23 cellular contexts compared by ENCODE assay signal in genomic region chr15:86829251-86829650, GRCh38.
"Had no signal": no experiment of that assay in that cellular context is flagged by ENCODE, and none has a peak within 500 bp of the region (broad histone marks: within the 10 kb centered on the region; RNA-seq: fewer than 3 reads in every experiment).

No MANE protein-coding gene starts in this region.

- H3K36me3 Mint-ChIP-seq: mesothelial cell of epicardium; natural killer cell treated with Interleukin-12 subunit alpha and Interleukin-12 subunit beta and Interleukin-15 and Interleukin-18, amount 100 ng/mL, for 72 hours had no signal

- H3K9me3 ChIP-seq: prostate gland, right lobe of liver, suprapubic skin, tibial artery, upper lobe of left lung, uterus had no signal

- H3K9ac ChIP-seq: parathyroid adenoma had no signal

- H3K79me2 ChIP-seq: parathyroid adenoma had no signal

- DNase-seq: effector CD4-positive, alpha-beta T cell; endodermal cell; erythroblast; foreskin keratinocyte; heart left ventricle; hippocampal formation; mammary epithelial cell; occipital lobe; retina; right lobe of liver; spleen; stimulated activated CD4-positive, alpha-beta T cell treated with anti-CD3 and anti-CD28 coated beads, Interleukin-15, amount 100 ng/mL, for 24 hours; stimulated activated CD4-positive, alpha-beta T cell treated with anti-CD3 and anti-CD28 coated beads, Interleukin-1b, Interleukin-23, amount 100 ng/mL, for 48 hours; stimulated activated naive CD4-positive, alpha-beta T cell; tibial artery; upper lobe of left lung; uterus had no signal

- H3K27ac ChIP-seq: coronary artery, foreskin keratinocyte, heart left ventricle, parathyroid adenoma, prostate gland, right lobe of liver, spleen, suprapubic skin, tibial artery, upper lobe of left lung, uterus had no signal

- H3K4me3 Mint-ChIP-seq: endodermal cell; mesothelial cell of epicardium; natural killer cell treated with Interleukin-12 subunit alpha and Interleukin-12 subunit beta and Interleukin-15 and Interleukin-18, amount 100 ng/mL, for 72 hours had no signal

- H3K4me3 ChIP-seq: coronary artery, heart left ventricle, prostate gland, right lobe of liver, spleen, suprapubic skin, tibial artery, upper lobe of left lung, uterus had no signal

- H3K4me1 ChIP-seq: foreskin keratinocyte, parathyroid adenoma, prostate gland, right lobe of liver, spleen, suprapubic skin, tibial artery, upper lobe of left lung, uterus had no signal

- H3K4me1 Mint-ChIP-seq: mesothelial cell of epicardium had no signal

- H3K27ac Mint-ChIP-seq: endodermal cell; mesothelial cell of epicardium; natural killer cell treated with Interleukin-12 subunit alpha and Interleukin-12 subunit beta and Interleukin-15 and Interleukin-18, amount 100 ng/mL, for 72 hours had no signal

- H3K36me3 ChIP-seq: heart left ventricle, prostate gland, right lobe of liver, spleen, suprapubic skin, tibial artery, upper lobe of left lung, uterus had no signal

- H3K27me3 ChIP-seq: foreskin keratinocyte, heart left ventricle, right lobe of liver, spleen, suprapubic skin, upper lobe of left lung, uterus had no signal
